Comparison of ENCODE assay signal across 21 cellular contexts in genomic region chr3:177804032-177804431, GRCh38.
"Had no signal": no experiment of that assay in that cellular context is flagged by ENCODE, and none has a peak within 500 bp of the region (broad histone marks: within the 10 kb centered on the region; RNA-seq: fewer than 3 reads in every experiment).

No MANE protein-coding gene starts in this region.

- H3K4me3 Mint-ChIP-seq: naive thymus-derived CD8-positive, alpha-beta T cell; type B pancreatic cell had no signal

- H3K36me3 ChIP-seq: neutrophil, right atrium auricular region, stomach, thoracic aorta, vagina had no signal

- H3K4me1 ChIP-seq: right atrium auricular region, vagina had no signal

- H3K27me3 Mint-ChIP-seq: naive thymus-derived CD8-positive, alpha-beta T cell; type B pancreatic cell had no signal

- H3K4me3 ChIP-seq: coronary artery, dorsolateral prefrontal cortex, hepatocyte, mucosa of descending colon, right atrium auricular region, stomach, thoracic aorta, vagina had no signal

- H3K27me3 ChIP-seq: dorsolateral prefrontal cortex, hepatocyte, neutrophil, right atrium auricular region, stomach, vagina had no signal

- H3K9me3 Mint-ChIP-seq: naive thymus-derived CD8-positive, alpha-beta T cell; type B pancreatic cell had no signal

- H3K27ac ChIP-seq: hepatocyte, neutrophil, right atrium auricular region, stomach, vagina had no signal

- H2AFZ ChIP-seq: hepatocyte had no signal

- DNase-seq: dorsolateral prefrontal cortex; effector CD8-positive, alpha-beta T cell; foreskin melanocyte; head of caudate nucleus; kidney; left cardiac atrium; mammary epithelial cell; mucosa of descending colon; naive thymus-derived CD8-positive, alpha-beta T cell; small intestine; stimulated activated CD4-positive, alpha-beta T cell treated with anti-CD3 and anti-CD28 coated beads, Interleukin-12 subunit alpha, Interleukin-12 subunit beta, amount 100 ng/mL, for 4 hours; stimulated activated naive CD4-positive, alpha-beta T cell; stomach; substantia nigra had no signal

- H3K27ac Mint-ChIP-seq: type B pancreatic cell had no signal

- ATAC-seq: left cardiac atrium; mucosa of descending colon; naive thymus-derived CD8-positive, alpha-beta T cell had no signal

- H3K36me3 Mint-ChIP-seq: naive thymus-derived CD8-positive, alpha-beta T cell; type B pancreatic cell had no signal

- H3K4me2 ChIP-seq: hepatocyte had no signal

- FAIRE-seq: kidney, small intestine had no signal

- H3K79me2 ChIP-seq: hepatocyte had no signal

- H3K9me3 ChIP-seq: mucosa of descending colon, neutrophil, right atrium auricular region, stomach, thoracic aorta, vagina had no signal
